ENCODE assay signal across 13 cellular contexts in genomic region chr12:128637616-128638606, GRCh38.
DNase-seq lines count a peak whose midpoint lies in the region; ATAC-seq lines count a peak whose summit lies in the region.
"Had no signal": no experiment of that assay in that cellular context is flagged by ENCODE, and none has a peak within 500 bp of the region (broad histone marks: within the 10 kb centered on the region; RNA-seq: fewer than 3 reads in every experiment).

No MANE protein-coding gene starts in this region.

- DNase-seq in left kidney (ENCODE audit: low read depth, low spot score) (peak; percentile 23), inferior parietal cortex (ENCODE audit: extremely low spot score) (no peak)
- no peak for DNase-seq in stimulated activated CD4-positive, alpha-beta T cell treated with anti-CD3 and anti-CD28 coated beads, Interleukin-4, amount 100 ng/mL, for 24 hours
- DNase-seq: activated CD4-positive, alpha-beta T cell treated with anti-CD3 and anti-CD28 coated beads, Interleukin-2, amount 50 U/mL, for 48 hours; kidney glomerular epithelial cell; NCI-H1417 treated with DMSO at 0.1 percent for 48 hours; right cardiac atrium had no signal

- ATAC-seq in GM18909 (IDR thresholded peaks at IDR 0.05; ENCODE audit: poor library complexity, unreplicated experiment) (peak; percentile 99), GM21786 (IDR thresholded peaks at IDR 0.05; ENCODE audit: unreplicated experiment) (peak; percentile 93), HG03378 (IDR thresholded peaks at IDR 0.05; ENCODE audit: unreplicated experiment) (peak; percentile 87), GM19328 (IDR thresholded peaks at IDR 0.05; ENCODE audit: unreplicated experiment) (no peak), HG03439 (IDR thresholded peaks at IDR 0.05; ENCODE audit: unreplicated experiment) (no peak)
- ATAC-seq: esophagus mucosa had no signal

Comparison
In these comparisons a context has a peak if more than half of its experiments do, and no peak if none do; other contexts are left out.
1. ATAC-seq: peak in GM18909 (single experiment), GM21786 (single experiment) and HG03378 (single experiment); none in GM19328 (single experiment) and HG03439 (single experiment).